ENCODE assay signal across 2 cellular contexts in genomic region chr5:34734321-34734720, GRCh38.
TF ChIP-seq lines count a peak whose summit lies in the region.

No MANE protein-coding gene starts in this region.

TF ChIP-seq in GM23338, 12 proteins besides CTCF, POLR2A, EP300 and RAD21 (continued from another document):
- TF ChIP-seq REST (IDR thresholded peaks at IDR 0.05; ENCODE audit: unreplicated experiment) = no peak
- no peak for TF ChIP-seq POLR2AphosphoS5 (IDR thresholded peaks at IDR 0.05; ENCODE audit: low read depth)

TF ChIP-seq in SK-N-SH treated with all-trans-retinoic acid at 6 μM for 48 hours, 23 proteins besides CTCF, POLR2A, EP300 and RAD21 (continued from another document):
- TF ChIP-seq TSHZ2 (CRISPR knock-in tag; IDR thresholded peaks at IDR 0.05) (no peak), RARB (CRISPR knock-in tag; IDR thresholded peaks at IDR 0.05) (no peak), ISL1 (CRISPR knock-in tag; IDR thresholded peaks at IDR 0.05) (0 out of 2 replicates have a peak, but pooled peaks have one; percentile 27)
